In the genomic region with DNA sequence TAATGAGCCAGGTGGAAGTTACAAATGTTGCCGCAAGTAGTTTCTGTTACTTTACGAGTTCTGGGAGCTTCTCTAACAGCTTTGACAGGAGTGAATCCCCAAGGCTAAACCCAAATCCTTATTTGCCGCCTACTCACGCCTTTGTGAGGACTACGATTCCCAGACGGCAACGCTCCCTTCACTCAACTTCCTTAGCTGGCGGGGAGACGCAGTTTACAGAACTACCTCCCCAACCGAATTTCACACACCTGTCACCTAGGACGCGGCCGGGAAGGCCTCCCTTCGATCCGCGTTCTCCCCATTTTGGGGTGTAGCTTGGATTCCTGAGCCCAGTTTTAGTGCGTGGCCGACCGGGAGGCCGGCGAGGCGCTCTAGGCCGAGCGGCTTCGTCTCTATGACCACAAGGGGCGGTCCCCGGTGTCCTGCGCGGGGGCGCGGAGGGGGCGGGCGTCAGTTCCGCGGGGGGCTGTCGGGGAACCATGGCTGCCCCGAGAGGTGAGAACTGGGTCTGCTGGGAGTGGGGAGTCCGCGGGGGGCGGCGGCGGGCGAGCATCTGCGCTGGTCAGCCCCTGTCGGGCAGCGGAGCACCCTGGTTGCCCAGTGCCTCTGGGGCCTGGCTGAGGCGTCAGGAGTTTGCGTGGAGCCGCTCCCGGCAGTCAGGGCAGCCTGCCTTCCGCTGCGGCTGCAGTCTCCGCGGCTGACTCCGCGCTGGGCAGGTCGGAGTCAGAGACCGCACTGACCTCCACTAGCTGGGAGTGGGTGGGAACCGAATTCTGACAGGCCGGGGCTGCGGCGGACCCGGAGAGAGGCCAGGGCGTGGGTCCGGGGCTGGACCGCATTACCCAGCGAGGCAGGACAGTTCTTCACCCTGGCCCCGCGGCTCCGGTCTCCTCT, we compare ENCODE assay signal across 8 cellular contexts. TPM values are rescaled to one million over a fixed set of nuclear protein-coding genes. Genes with fewer than 3 reads are reported as not detected.
DNase-seq lines count a peak whose midpoint lies in the region; ATAC-seq and FAIRE-seq lines count a peak whose summit lies in the region.

A gene with protein sequence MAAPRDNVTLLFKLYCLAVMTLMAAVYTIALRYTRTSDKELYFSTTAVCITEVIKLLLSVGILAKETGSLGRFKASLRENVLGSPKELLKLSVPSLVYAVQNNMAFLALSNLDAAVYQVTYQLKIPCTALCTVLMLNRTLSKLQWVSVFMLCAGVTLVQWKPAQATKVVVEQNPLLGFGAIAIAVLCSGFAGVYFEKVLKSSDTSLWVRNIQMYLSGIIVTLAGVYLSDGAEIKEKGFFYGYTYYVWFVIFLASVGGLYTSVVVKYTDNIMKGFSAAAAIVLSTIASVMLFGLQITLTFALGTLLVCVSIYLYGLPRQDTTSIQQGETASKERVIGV (plus strand): TSS at position 450 of the 894 bp plus-strand sequence. CDS start 30 bp downstream, at position 480.

- ATAC-seq in GM21381 (IDR thresholded peaks at IDR 0.05; ENCODE audit: unreplicated experiment), result peak; percentile 93

- in situ Hi-C loops in Caki2 (cut with HindIII; ENCODE audit: low pct_unique_long_range_greater_than_20kb, low sequenced_read_pairs) (no loop called here), endometrial microvascular endothelial cells (cut with HindIII; ENCODE audit: inconsistent ontology term, low pct_unique_long_range_greater_than_20kb, low sequenced_read_pairs) (no loop called here)

- peak; percentile 71 for FAIRE-seq in HTR-8/SVneo (lab: Jason Lieb, UNC)

- DNase-seq in Caki2 (ENCODE audit: low read depth) (peak; percentile 84), HTR-8/SVneo (ENCODE audit: insufficient read length, low spot score) (peak; percentile 84), NOMO-1 treated with DMSO at 0.1 percent for 48 hours (lab: John Stamatoyannopoulos, UW; ENCODE audit: unreplicated experiment) (peak; percentile 83), mesenteric fat pad (ENCODE audit: low spot score) (peak; percentile 95)
- DNase-seq in activated CD8-positive, alpha-beta memory T cell treated with anti-CD3 and anti-CD28 coated beads, Interleukin-2, amount 50 U/mL, for 1 hour (ENCODE audit: extremely low read depth), result peak; percentile 44
- peak; percentile 74 for DNase-seq in stimulated activated CD8-positive, alpha-beta memory T cell treated with anti-CD3 and anti-CD28 coated beads, Interleukin-15, amount 100 ng/mL, for 1 hour (ENCODE audit: low read depth)

RNA-seq across cellular contexts. Expression of the gene that starts here (rescaled TPM):
- total RNA-seq in Caki2 (2014; rRNA removed; shearing (Covaris generic); ENCODE audit: low replicate concordance), result 16.0 and 19.3 TPM in 2 replicates
- 11.9 TPM for total RNA-seq in endometrial microvascular endothelial cells (ENCODE audit: inconsistent ontology term)
- total RNA-seq in mesenteric fat pad, result 12.9 TPM

Comparison
In these comparisons a context has a peak if more than half of its experiments do, and no peak if none do; other contexts are left out.
1. Peak in every context shown above with its lines: DNase-seq and ATAC-seq.
2. DNase-seq: peak in every context shown above with its lines; median percentile 95 in mesenteric fat pad; 84 in Caki2; 84 in HTR-8/SVneo; 83 in NOMO-1 treated with DMSO at 0.1 percent for 48 hours; 74 in stimulated activated CD8-positive, alpha-beta memory T cell treated with anti-CD3 and anti-CD28 coated beads, Interleukin-15, amount 100 ng/mL, for 1 hour; 44 in activated CD8-positive, alpha-beta memory T cell treated with anti-CD3 and anti-CD28 coated beads, Interleukin-2, amount 50 U/mL, for 1 hour.